In genomic region chr2:229409751-229410181, GRCh38 we compare ENCODE assay signal across 11 cellular contexts.
A peak's percentile ranks its signal among the peaks of the same experiment; 100 is the strongest.
DNase-seq lines count a peak whose midpoint lies in the region; ATAC-seq, FAIRE-seq and TF ChIP-seq lines count a peak whose summit lies in the region.
"Had no signal": no experiment of that assay in that cellular context is flagged by ENCODE, and none has a peak within 500 bp of the region (broad histone marks: within the 10 kb centered on the region; RNA-seq: fewer than 3 reads in every experiment).

No MANE protein-coding gene starts in this region.

- no peak overlapping the region for H2AFZ ChIP-seq in keratinocyte (ENCODE audit: control insufficient read depth, low read length)

- no peaks in the 10 kb centered on the region for H3K79me2 ChIP-seq in keratinocyte (ENCODE audit: control insufficient read depth, insufficient read depth, low read length)

- no peak for TF ChIP-seq CTCF in HFFc6 (IDR thresholded peaks at IDR 0.05)
- no peak for TF ChIP-seq CTCF in ascending aorta (IDR thresholded peaks at IDR 0.05)
- TF ChIP-seq CTCF in keratinocyte (optimal IDR thresholded peaks at IDR 0.05 in 1 of 3, IDR thresholded peaks at IDR 0.05 in 1 of 3, conservative IDR thresholded peaks at IDR 0.05 in 1 of 3; ENCODE audit: extremely low read depth in 1 of 3, insufficient read depth in 2 of 3, low read length in 3 of 3), result no peak
- no peak for TF ChIP-seq CTCF in transverse colon (IDR thresholded peaks at IDR 0.05)
- TF ChIP-seq CTCF in dorsolateral prefrontal cortex (IDR thresholded peaks at IDR 0.05 in 54 of 56, conservative IDR thresholded peaks at IDR 0.05 in 2 of 56; ENCODE audit: low read depth in 1 of 56, partially characterized antibody in 56 of 56), result no peak

- intact Hi-C loops in ascending aorta (cut with DNase I), result loop anchor here (10.0 kb wide), 1 partner anchor 1535 kb away; the partner anchor contains the start of gene DAW1
- intact Hi-C loops in transverse colon (cut with DNase I; ENCODE audit: low total_unique reads), result no loop called here
- intact Hi-C loops in dorsolateral prefrontal cortex (cut with DNase I), result no loop called here

- ATAC-seq in activated naive CD4-positive, alpha-beta T cell treated with anti-CD3 and anti-CD28 coated beads, Interleukin-2, amount 50 U/mL, for 72 hours, result no peak
- ATAC-seq: effector memory CD8-positive, alpha-beta T cell had no signal

- in situ Hi-C loops in transverse colon (cut with MboI; ENCODE audit: low pct_ligation_motif_present in 1 of 4, low pct_unique_long_range_greater_than_20kb in 1 of 4, low sequenced_read_pairs in 3 of 4), result no loop called here

- DNase-seq in HFFc6 (no peak), ascending aorta (ENCODE audit: low spot score in 2 of 2) (no peak), keratinocyte (ENCODE audit: low read depth, low spot score) (no peak), transverse colon (no peak), C1 segment of cervical spinal cord (lab: John Stamatoyannopoulos, UW) (no peak), dorsolateral prefrontal cortex (no peak)
- DNase-seq in activated naive CD4-positive, alpha-beta T cell treated with anti-CD3 and anti-CD28 coated beads, Interleukin-2, amount 50 U/mL, for 72 hours (ENCODE audit: low spot score in 2 of 2), result no peak
- DNase-seq: anterior cingulate cortex; effector memory CD8-positive, alpha-beta T cell; hippocampal formation; stimulated activated naive CD4-positive, alpha-beta T cell treated with Interleukin-2 at 50 U/mL for 16 hours had no signal

- H3K27ac ChIP-seq in ascending aorta, result peak overlapping the region; percentile 90
- peak overlapping the region; percentile 1 for H3K27ac ChIP-seq in keratinocyte (ENCODE audit: control insufficient read depth, insufficient read depth, low read length)
- H3K27ac ChIP-seq in transverse colon, result peak overlapping the region in 3 of 4 donors; percentile 33 to 73 (median 55)
- no peak overlapping the region for H3K27ac ChIP-seq in dorsolateral prefrontal cortex

- FAIRE-seq in keratinocyte (lab: Jason Lieb, UNC), result peak; percentile 43

- H3K27me3 ChIP-seq in ascending aorta (no peaks in the 10 kb centered on the region), keratinocyte (ENCODE audit: control insufficient read depth, extremely low read depth, insufficient read depth, low read length) (no peaks in the 10 kb centered on the region), transverse colon (no peaks in the 10 kb centered on the region), dorsolateral prefrontal cortex (no peaks in the 10 kb centered on the region)

- no peak for TF ChIP-seq POLR2A in transverse colon (IDR thresholded peaks at IDR 0.05)

- no peaks in the 10 kb centered on the region for H3K36me3 ChIP-seq in ascending aorta
- no peaks in the 10 kb centered on the region for H3K36me3 ChIP-seq in keratinocyte (ENCODE audit: control insufficient read depth in 2 of 2, extremely low read depth in 1 of 2, insufficient read depth in 2 of 2, low read length in 2 of 2)
- no peaks in the 10 kb centered on the region for H3K36me3 ChIP-seq in transverse colon

- H3K36me3 Mint-ChIP-seq in HFFc6 (ENCODE audit: low read depth), result no peaks in the 10 kb centered on the region
- no peaks in the 10 kb centered on the region for H3K36me3 Mint-ChIP-seq in activated naive CD4-positive, alpha-beta T cell treated with anti-CD3 and anti-CD28 coated beads, Interleukin-2, amount 50 U/mL, for 72 hours

- no peaks in the 10 kb centered on the region for H3K9me3 Mint-ChIP-seq in HFFc6
- peaks cover 0 to 5% of the 10 kb centered on the region in 2 donors for H3K9me3 Mint-ChIP-seq in activated naive CD4-positive, alpha-beta T cell treated with anti-CD3 and anti-CD28 coated beads, Interleukin-2, amount 50 U/mL, for 72 hours

- H3K4me1 Mint-ChIP-seq in HFFc6 (ENCODE audit: low read depth), result peaks cover 40% of the 10 kb centered on the region

- no peak for TF ChIP-seq EP300 in transverse colon (IDR thresholded peaks at IDR 0.05; ENCODE audit: low read depth)

- H3K27ac Mint-ChIP-seq in HFFc6, result peak overlapping the region; percentile 39
- H3K27ac Mint-ChIP-seq in activated naive CD4-positive, alpha-beta T cell treated with anti-CD3 and anti-CD28 coated beads, Interleukin-2, amount 50 U/mL, for 72 hours, result no peak overlapping the region
- H3K27ac Mint-ChIP-seq: effector memory CD8-positive, alpha-beta T cell had no signal

- WGBS in transverse colon (ENCODE audit: low coverage in 1 of 2), 2 donors, result 65 to 76% methylated on average over 4 of the region's 4 CpGs

- H3K4me1 ChIP-seq in ascending aorta (peaks cover 17 to 56% of the 10 kb centered on the region in 2 donors), keratinocyte (ENCODE audit: control insufficient read depth, extremely low read depth, insufficient read depth, low read length) (peaks cover 30% of the 10 kb centered on the region), transverse colon (peaks cover 0 to 24% (median 11%) of the 10 kb centered on the region in 4 donors)

- H3K4me3 Mint-ChIP-seq in HFFc6, result no peak overlapping the region
- H3K4me3 Mint-ChIP-seq: effector memory CD8-positive, alpha-beta T cell had no signal

- H3K4me3 ChIP-seq in ascending aorta (peak overlapping the region in 1 of 2 donors; percentile 52), keratinocyte (ENCODE audit: control insufficient read depth in 2 of 3, extremely low read depth in 1 of 3, insufficient read depth in 2 of 3, low read depth in 1 of 3, low read length in 3 of 3) (no peak overlapping the region), transverse colon (no peak overlapping the region), dorsolateral prefrontal cortex (no peak overlapping the region)

- H3K9ac ChIP-seq in keratinocyte (ENCODE audit: control insufficient read depth, extremely low read depth, insufficient read depth, low read length), result no peak overlapping the region

- dilution Hi-C loops in keratinocyte (cut with MboI; ENCODE audit: extremely low pct_ligation_motif_present, low sequenced_read_pairs), result no loop called here

- no peaks in the 10 kb centered on the region; the same call in 1 of the 2 replicates for H3K27me3 Mint-ChIP-seq in HFFc6 (ENCODE audit: insufficient read depth)
- H3K27me3 Mint-ChIP-seq: effector memory CD8-positive, alpha-beta T cell had no signal

- no peak overlapping the region for H3K4me2 ChIP-seq in keratinocyte (ENCODE audit: control insufficient read depth, extremely low read depth, insufficient read depth, low read depth, low read length)

- no peaks in the 10 kb centered on the region for H3K9me1 ChIP-seq in keratinocyte (ENCODE audit: control insufficient read depth, extremely low read depth, insufficient read depth, low read length)

- H4K20me1 ChIP-seq in keratinocyte (ENCODE audit: control insufficient read depth, extremely low read depth, insufficient read depth, low read length), result no peaks in the 10 kb centered on the region

- H3K9me3 ChIP-seq in ascending aorta, result no peaks in the 10 kb centered on the region
- H3K9me3 ChIP-seq in keratinocyte (ENCODE audit: control insufficient read depth, low read depth, low read length), result no peaks in the 10 kb centered on the region
- H3K9me3 ChIP-seq in transverse colon, result no peaks in the 10 kb centered on the region

Comparison
In these comparisons a context has a peak if more than half of its experiments do, and no peak if none do; other contexts are left out.
1. H3K27ac ChIP-seq: peak in ascending aorta (2 of 2), keratinocyte (single experiment) and transverse colon (3 of 4); none in dorsolateral prefrontal cortex (0 of 59).